21 cellular contexts compared by ENCODE assay signal in the genomic region with DNA sequence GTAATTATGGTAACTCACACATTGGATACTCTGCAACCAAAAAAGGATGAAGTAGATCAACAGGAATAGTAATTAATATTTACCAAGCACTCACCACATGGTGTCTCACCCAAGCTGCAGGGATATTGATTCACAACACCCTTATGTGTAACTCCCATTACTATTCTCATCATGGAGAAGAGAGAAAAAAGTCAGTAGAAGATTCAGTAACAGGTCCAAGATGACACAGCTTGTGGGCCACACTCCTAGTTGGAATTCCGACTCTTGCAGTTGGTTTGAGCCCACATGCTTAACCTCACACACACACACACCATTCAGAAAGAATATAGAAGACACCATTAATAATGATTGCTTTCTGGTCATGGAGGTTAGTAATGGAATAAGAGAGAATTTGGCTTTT. TPM values are rescaled to one million over a fixed set of nuclear protein-coding genes. Genes with fewer than 3 reads are reported as not detected.
DNase-seq lines count a peak whose midpoint lies in the region; ATAC-seq and TF ChIP-seq lines count a peak whose summit lies in the region.
"Had no signal": no experiment of that assay in that cellular context is flagged by ENCODE, and none has a peak within 500 bp of the region (broad histone marks: within the 10 kb centered on the region; RNA-seq: fewer than 3 reads in every experiment).

No MANE protein-coding gene starts in this region.

- H3K4me1 Mint-ChIP-seq in immature natural killer cell, result no peaks in the 10 kb centered on the region

- peaks cover 9% of the 10 kb centered on the region for H3F3A ChIP-seq in PC-3 (ENCODE audit: low read length, unreplicated experiment)

- H2AFZ ChIP-seq in HCT116 (ENCODE audit: low read depth, low read length, poor library complexity, severe bottlenecking) (peak overlapping the region; percentile 5), PC-3 (ENCODE audit: low read length) (no peak overlapping the region)

- POLR2A ChIA-PET in HCT116 (lab: Charles Lee) (no interaction called here), PC-3 (lab: Charles Lee; ENCODE audit: unreplicated experiment) (no interaction called here)

- no peak for TF ChIP-seq CTCF in HCT116 (IDR thresholded peaks at IDR 0.05 in 2 of 3, conservative IDR thresholded peaks at IDR 0.05 in 1 of 3; ENCODE audit: borderline replicate concordance in 1 of 3, insufficient read depth in 1 of 3, low read depth in 2 of 3, low read length in 2 of 3)
- TF ChIP-seq CTCF in PC-3 (conservative IDR thresholded peaks at IDR 0.05; ENCODE audit: low read depth, low read length), result 0 out of 2 replicates have a peak, but pooled peaks have one; percentile 17
- TF ChIP-seq CTCF in coronary artery (IDR thresholded peaks at IDR 0.05), result no peak
- no peak for TF ChIP-seq CTCF in body of pancreas (IDR thresholded peaks at IDR 0.05)

- no peaks in the 10 kb centered on the region for H4K20me1 ChIP-seq in HCT116 (ENCODE audit: insufficient read depth)
- no peaks in the 10 kb centered on the region for H4K20me1 ChIP-seq in PC-3 (ENCODE audit: low read length)

- intact Hi-C loops in HCT116 (cut with micrococcal nuclease), result no loop called here
- intact Hi-C loops in PC-3 (cut with micrococcal nuclease), result loop anchor here (5.0 kb wide), 2 partner anchors 53 to 207 kb away; no protein-coding TSS in a partner anchor
- intact Hi-C loops in body of pancreas (cut with DNase I), result no loop called here

- H3K79me2 ChIP-seq in HCT116 (ENCODE audit: insufficient read depth, low read length), result peaks cover 32% of the 10 kb centered on the region
- peaks cover 69% of the 10 kb centered on the region for H3K79me2 ChIP-seq in PC-3 (ENCODE audit: low read length)

- peaks cover 0 to 2% (median 0%) of the 10 kb centered on the region in 6 donors for H3K9me3 Mint-ChIP-seq in immature natural killer cell
- H3K9me3 Mint-ChIP-seq: CD8-positive, alpha-beta T cell; stimulated activated naive B cell treated with anti-CD40 and anti-IgM and Interleukin-4, amounts not matched to agents 10 μg/mL and 1 μg/mL and 100 μg/mL, for 72 hours had no signal

- RAD21 ChIA-PET in HCT116 (lab: Charles Lee; ENCODE audit: low non-redundant PET in 1 of 2, low total read pairs in 2 of 2, uncharacterized antibody in 2 of 2, unreplicated experiment in 2 of 2), result no interaction called here

- H3K27me3 Mint-ChIP-seq in immature natural killer cell (ENCODE audit: low read depth in 3 of 3), result peaks cover 6 to 26% (median 11%) of the 10 kb centered on the region in 3 donors

- no peak for TF ChIP-seq RAD21 in HCT116 (IDR thresholded peaks at IDR 0.05; ENCODE audit: low read depth)

- no peak overlapping the region for H3K4me3 ChIP-seq in HCT116 (replicated peaks in 1 of 2; ENCODE audit: low read depth in 1 of 2, low read length in 2 of 2)
- H3K4me3 ChIP-seq in PC-3 (ENCODE audit: low read length), result peak overlapping the region; percentile 92
- H3K4me3 ChIP-seq in coronary artery, result no peak overlapping the region
- H3K4me3 ChIP-seq in skeletal muscle satellite cell (ENCODE audit: low read length), result peak overlapping the region; percentile 92
- no peak overlapping the region for H3K4me3 ChIP-seq in body of pancreas
- H3K4me3 ChIP-seq: adrenal gland, testis had no signal

- WGBS in body of pancreas, 2 donors, result 91 to 95% methylated on average over 1 of the region's 1 CpG

- peaks cover 0 to 7% of the 10 kb centered on the region in 2 experiments; a peak in 2 of 4 replicates for H3K36me3 ChIP-seq in HCT116 (ENCODE audit: control insufficient read depth in 1 of 2, insufficient read depth in 2 of 2, low read length in 2 of 2)
- H3K36me3 ChIP-seq in PC-3 (ENCODE audit: low read depth, low read length), result no peaks in the 10 kb centered on the region
- peaks cover 27% of the 10 kb centered on the region for H3K36me3 ChIP-seq in skeletal muscle satellite cell (ENCODE audit: insufficient read depth, low read length)
- no peaks in the 10 kb centered on the region for H3K36me3 ChIP-seq in body of pancreas (replicated peaks in 1 of 2; ENCODE audit: insufficient read depth in 1 of 2, low read depth in 2 of 2)
- H3K36me3 ChIP-seq: adrenal gland, heart left ventricle, left lung had no signal

- H3K4me1 ChIP-seq in HCT116 (ENCODE audit: control insufficient read depth in 1 of 2, insufficient read depth in 2 of 2, low read length in 2 of 2) (peaks cover 30 to 66% of the 10 kb centered on the region in 2 experiments), PC-3 (ENCODE audit: insufficient read depth, low read length) (peaks cover 62% of the 10 kb centered on the region), skeletal muscle satellite cell (ENCODE audit: control insufficient read depth, insufficient read depth, low read length) (peaks cover 63% of the 10 kb centered on the region), body of pancreas (peaks cover 65% of the 10 kb centered on the region)

- H3K27me3 ChIP-seq in HCT116 (ENCODE audit: insufficient read depth, low read length) (no peaks in the 10 kb centered on the region), PC-3 (ENCODE audit: low read length) (no peaks in the 10 kb centered on the region), skeletal muscle satellite cell (ENCODE audit: control insufficient read depth, insufficient read depth, low read length) (no peaks in the 10 kb centered on the region), body of pancreas (no peaks in the 10 kb centered on the region)
- H3K27me3 ChIP-seq: testis had no signal

- H3K9me2 ChIP-seq in HCT116 (ENCODE audit: insufficient read depth) (no peaks in the 10 kb centered on the region), PC-3 (replicated peaks; ENCODE audit: low read length) (no peaks in the 10 kb centered on the region)

- no peak overlapping the region for H3K27ac ChIP-seq in HCT116 (ENCODE audit: low read depth, low read length)
- peak overlapping the region; percentile 98 for H3K27ac ChIP-seq in PC-3 (ENCODE audit: low read length)
- H3K27ac ChIP-seq in coronary artery, result no peak overlapping the region
- H3K27ac ChIP-seq in body of pancreas, result no peak overlapping the region
- H3K27ac ChIP-seq: adrenal gland, heart left ventricle, skin epidermis, testis had no signal

- H3K9ac ChIP-seq in HCT116 (ENCODE audit: low read length) (no peak overlapping the region), PC-3 (ENCODE audit: low read length) (peak overlapping the region; percentile 100), skeletal muscle satellite cell (ENCODE audit: low read depth, low read length) (peak overlapping the region; percentile 98)

- TF ChIP-seq POLR2A in HCT116 (IDR thresholded peaks at IDR 0.05; ENCODE audit: borderline replicate concordance, extremely low read depth, insufficient read depth, insufficient read length), result no peak
- no peak for TF ChIP-seq POLR2A in body of pancreas (IDR thresholded peaks at IDR 0.05)

- H3K4me3 Mint-ChIP-seq in immature natural killer cell, result no peak overlapping the region
- H3K4me3 Mint-ChIP-seq: activated CD8-positive, alpha-beta T cell treated with anti-CD3 and anti-CD28 coated beads for 36 hours; CD8-positive, alpha-beta T cell; stimulated activated naive B cell treated with anti-CD40 and anti-IgM and Interleukin-4, amounts not matched to agents 10 μg/mL and 1 μg/mL and 100 μg/mL, for 72 hours had no signal

- DNase-seq in HCT116 (ENCODE audit: low read depth, low spot score) (no peak), PC-3 (peak; percentile 27), coronary artery (ENCODE audit: low spot score) (peak; percentile 9), Ammon's horn (ENCODE audit: low spot score) (no peak), body of pancreas (no peak), immature natural killer cell (no peak)
- no peak for DNase-seq in activated CD8-positive, alpha-beta memory T cell treated with anti-CD3 and anti-CD28 coated beads, Interleukin-2, amount 50 U/mL, for 48 hours
- DNase-seq: activated CD4-positive, CD25-positive, alpha-beta regulatory T cell treated with anti-CD3 and anti-CD28 coated beads, Interleukin-2, amount 50 U/mL, for 72 hours; activated CD8-positive, alpha-beta T cell treated with anti-CD3 and anti-CD28 coated beads for 36 hours; adrenal gland; caudate nucleus; CD8-positive, alpha-beta T cell; DMS153; heart left ventricle; left lung; nephron progenitor cell; stimulated activated naive B cell treated with anti-CD40 and anti-IgM and Interleukin-4, amounts not matched to agents 10 μg/mL and 1 μg/mL and 100 μg/mL, for 72 hours; T1000; testis had no signal

- H3K4me2 ChIP-seq in HCT116 (ENCODE audit: low read length) (no peak overlapping the region), PC-3 (ENCODE audit: low read length) (peak overlapping the region; percentile 92), skeletal muscle satellite cell (ENCODE audit: low read length) (peak overlapping the region; percentile 97)

- ATAC-seq in HCT116, result no peak
- ATAC-seq in PC-3, result no peak
- no peak for ATAC-seq in body of pancreas
- ATAC-seq: activated CD8-positive, alpha-beta T cell treated with anti-CD3 and anti-CD28 coated beads for 36 hours; CD8-positive, alpha-beta T cell; heart left ventricle; left lung; stimulated activated naive B cell treated with anti-CD40 and anti-IgM and Interleukin-4, amounts not matched to agents 10 μg/mL and 1 μg/mL and 100 μg/mL, for 72 hours had no signal

- H3K27ac Mint-ChIP-seq in immature natural killer cell, result no peak overlapping the region
- H3K27ac Mint-ChIP-seq: activated CD8-positive, alpha-beta T cell treated with anti-CD3 and anti-CD28 coated beads for 36 hours; CD8-positive, alpha-beta T cell; nephron progenitor cell; stimulated activated naive B cell treated with anti-CD40 and anti-IgM and Interleukin-4, amounts not matched to agents 10 μg/mL and 1 μg/mL and 100 μg/mL, for 72 hours had no signal

- H3K9me3 ChIP-seq in HCT116 (ENCODE audit: control insufficient read depth in 1 of 2, insufficient read depth in 1 of 2, low read depth in 1 of 2, low read length in 2 of 2) (peaks cover 0 to 5% of the 10 kb centered on the region in 2 experiments; a peak in 1 of 4 replicates), PC-3 (ENCODE audit: low read length) (no peaks in the 10 kb centered on the region), skeletal muscle satellite cell (replicated peaks; ENCODE audit: low read length) (no peaks in the 10 kb centered on the region), body of pancreas (no peaks in the 10 kb centered on the region)
- H3K9me3 ChIP-seq: adrenal gland, left lung, testis had no signal

- H3K36me3 Mint-ChIP-seq in immature natural killer cell, result no peaks in the 10 kb centered on the region
- H3K36me3 Mint-ChIP-seq: CD8-positive, alpha-beta T cell; stimulated activated naive B cell treated with anti-CD40 and anti-IgM and Interleukin-4, amounts not matched to agents 10 μg/mL and 1 μg/mL and 100 μg/mL, for 72 hours had no signal

- BruUV-seq in HCT116 (replicated peaks; lab: Mats Ljungman, UMichigan) (no TSS peak), PC-3 (replicated peaks; lab: Mats Ljungman, UMichigan) (no TSS peak)

- CTCF ChIA-PET in HCT116 (lab: Charles Lee) (interaction anchor here (1.0 kb wide), 1 partner anchor 10 kb away, joined by 5 read pairs; no protein-coding TSS in a partner anchor), PC-3 (lab: Charles Lee) (interaction anchor here (1.0 kb wide), 1 partner anchor 10 kb away, joined by 3 read pairs; no protein-coding TSS in a partner anchor)

TF ChIP-seq in HCT116, 20 proteins besides CTCF, POLR2A, EP300 and RAD21 (continues in another document):
- TF ChIP-seq SP1 (IDR thresholded peaks at IDR 0.05; ENCODE audit: low read depth), result no peak

RNA-seq across cellular contexts. Expression of a gene that starts 1.7 kb away (rescaled TPM):
- total RNA-seq in HCT116 (2021; ENCODE audit: unreplicated experiment) (81.4 TPM), PC-3 (2014; rRNA removed) (201 and 270 TPM in 2 replicates), body of pancreas (10 to 100 TPM; 30.3 to 64.3 TPM)
- 104 and 111 TPM in 2 replicates for polyA plus RNA-seq in HCT116 (2012)
- 24.7 and 53.0 TPM in 2 replicates for total RNA-seq in skeletal muscle satellite cell (2012; rRNA removed)
- polyA plus RNA-seq in immature natural killer cell, result not detected
- total RNA-seq: activated CD8-positive, alpha-beta T cell treated with anti-CD3 and anti-CD28 coated beads for 36 hours; CD8-positive, alpha-beta T cell had no signal

Comparison
In these comparisons a context has a peak if more than half of its experiments do, and no peak if none do; other contexts are left out.
1. DNase-seq: peak in PC-3 (single experiment) and coronary artery (single experiment); none in HCT116 (single experiment), activated CD8-positive, alpha-beta memory T cell treated with anti-CD3 and anti-CD28 coated beads, Interleukin-2, amount 50 U/mL, for 48 hours (single experiment), Ammon's horn (single experiment), body of pancreas (0 of 4) and immature natural killer cell (0 of 3).
2. H3K4me3 ChIP-seq: peak in PC-3 (single experiment) and skeletal muscle satellite cell (single experiment); none in HCT116 (0 of 2), coronary artery (single experiment) and body of pancreas (0 of 2).